1 cellular context compared by ENCODE assay signal in the genomic region with DNA sequence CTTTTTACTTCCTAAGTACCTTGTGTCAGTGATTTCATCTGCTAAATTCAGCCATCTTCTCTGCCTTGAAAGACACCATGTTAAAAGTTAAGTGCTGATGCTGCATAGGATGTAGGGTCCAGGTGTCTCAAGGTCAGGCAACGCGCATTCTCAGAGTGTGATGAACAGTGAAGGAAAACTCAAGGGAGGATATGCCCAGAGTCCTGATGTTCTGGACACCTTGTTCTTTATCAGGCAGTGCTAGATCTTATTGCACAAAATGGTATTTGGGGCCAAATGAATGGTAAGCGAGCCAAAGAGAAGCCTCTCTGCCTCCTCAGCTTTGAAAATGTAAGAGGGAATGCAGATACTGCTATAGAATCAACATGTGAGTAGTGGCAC.
TF ChIP-seq lines count a peak whose summit lies in the region.

No MANE protein-coding gene starts in this region.

TF ChIP-seq in IMR-90, 13 proteins besides CTCF, POLR2A, EP300 and RAD21 (continued from another document):
- TF ChIP-seq, protein P1, sequence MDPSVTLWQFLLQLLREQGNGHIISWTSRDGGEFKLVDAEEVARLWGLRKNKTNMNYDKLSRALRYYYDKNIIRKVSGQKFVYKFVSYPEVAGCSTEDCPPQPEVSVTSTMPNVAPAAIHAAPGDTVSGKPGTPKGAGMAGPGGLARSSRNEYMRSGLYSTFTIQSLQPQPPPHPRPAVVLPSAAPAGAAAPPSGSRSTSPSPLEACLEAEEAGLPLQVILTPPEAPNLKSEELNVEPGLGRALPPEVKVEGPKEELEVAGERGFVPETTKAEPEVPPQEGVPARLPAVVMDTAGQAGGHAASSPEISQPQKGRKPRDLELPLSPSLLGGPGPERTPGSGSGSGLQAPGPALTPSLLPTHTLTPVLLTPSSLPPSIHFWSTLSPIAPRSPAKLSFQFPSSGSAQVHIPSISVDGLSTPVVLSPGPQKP (IDR thresholded peaks at IDR 0.05; ENCODE audit: borderline replicate concordance, low read depth, low read length), result no peak
